ENCODE assay signal across 9 cellular contexts in the genomic region with DNA sequence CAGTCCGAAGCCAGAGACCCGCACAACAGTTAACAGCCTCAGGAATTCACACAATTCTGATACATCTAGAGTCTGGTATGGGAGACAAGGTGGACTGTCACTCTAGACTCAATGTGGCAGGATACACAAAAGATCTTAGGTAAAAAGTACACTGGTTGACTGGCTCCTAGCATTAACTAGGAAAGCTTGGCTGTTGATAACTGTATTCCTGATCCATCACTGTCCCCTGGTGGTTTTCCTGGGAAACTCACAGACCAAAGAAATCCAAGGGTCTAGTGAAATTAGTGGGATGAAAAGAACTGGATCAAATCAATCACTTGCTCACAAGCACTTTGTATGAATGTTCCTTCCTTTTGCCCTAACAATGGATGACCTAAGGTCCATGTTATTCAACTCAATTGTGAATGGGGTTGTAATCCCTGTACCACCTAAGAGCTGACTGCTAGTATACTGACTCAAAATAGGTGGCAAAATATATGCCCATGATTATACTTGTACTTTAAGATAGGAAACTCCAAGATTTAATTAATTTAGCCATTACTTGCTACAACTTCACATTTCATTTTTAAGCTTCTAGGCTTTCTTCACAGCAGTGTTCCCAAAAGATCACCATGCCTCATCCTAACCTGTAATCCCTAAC. TPM values are rescaled to one million over a fixed set of nuclear protein-coding genes. Genes with fewer than 3 reads are reported as not detected.
DNase-seq lines count a peak whose midpoint lies in the region; ATAC-seq and TF ChIP-seq lines count a peak whose summit lies in the region.
"Had no signal": no experiment of that assay in that cellular context is flagged by ENCODE, and none has a peak within 500 bp of the region (broad histone marks: within the 10 kb centered on the region; RNA-seq: fewer than 3 reads in every experiment).

No MANE protein-coding gene starts in this region.

- H3K4me1 Mint-ChIP-seq in naive thymus-derived CD8-positive, alpha-beta T cell: no peaks in the 10 kb centered on the region

- H3K9me3 Mint-ChIP-seq in naive thymus-derived CD8-positive, alpha-beta T cell: no peaks in the 10 kb centered on the region

- no peak overlapping the region for H3K4me3 ChIP-seq in left ventricle myocardium inferior
- H3K4me3 ChIP-seq in iPS-20b (ENCODE audit: low read length): no peak overlapping the region
- H3K4me3 ChIP-seq in uterus: no peak overlapping the region

- no peak for ATAC-seq in naive thymus-derived CD8-positive, alpha-beta T cell

- H3K27ac ChIP-seq in left ventricle myocardium inferior (replicated peaks) (no peak overlapping the region), iPS-20b (ENCODE audit: low read length) (no peak overlapping the region), uterus (no peak overlapping the region)

- peaks cover 63% of the 10 kb centered on the region for H3K36me3 ChIP-seq in left ventricle myocardium inferior
- H3K36me3 ChIP-seq in iPS-20b (ENCODE audit: insufficient read depth, low read depth, low read length): peaks cover 84% of the 10 kb centered on the region
- no peaks in the 10 kb centered on the region for H3K36me3 ChIP-seq in uterus

- in situ Hi-C loops in KBM-7 (cut with MboI; ENCODE audit: low pct_unique_long_range_greater_than_20kb, low sequenced_read_pairs): no loop called here

- H3K9me3 ChIP-seq in left ventricle myocardium inferior (replicated peaks) (no peaks in the 10 kb centered on the region), iPS-20b (ENCODE audit: insufficient read depth, low read depth, low read length) (no peaks in the 10 kb centered on the region), uterus (no peaks in the 10 kb centered on the region)

- DNase-seq in left ventricle myocardium inferior (no peak), cardiac septum (ENCODE audit: low spot score) (no peak), SHP77 (lab: John Stamatoyannopoulos, UW) (peak; percentile 22 to 51), uterus (no peak), SKM-1 (lab: John Stamatoyannopoulos, UW; ENCODE audit: unreplicated experiment) (no peak), KBM-7 (no peak)
- DNase-seq in naive thymus-derived CD8-positive, alpha-beta T cell: no peak
- DNase-seq: T-helper 9 cell had no signal

- TF ChIP-seq POLR2A in uterus (IDR thresholded peaks at IDR 0.05): no peak

- peak overlapping the region in 1 of 10 donors; percentile 34 for H3K27ac Mint-ChIP-seq in naive thymus-derived CD8-positive, alpha-beta T cell

- intact Hi-C loops in left ventricle myocardium inferior (cut with micrococcal nuclease): loop anchor here (5.0 kb wide), 1 partner anchor 117 kb away; no protein-coding TSS in a partner anchor
- intact Hi-C loops in cardiac septum (cut with DNase I): loop anchor here (2.0 kb wide), 1 partner anchor 116 kb away; no protein-coding TSS in a partner anchor
- intact Hi-C loops in uterus (cut with DNase I; ENCODE audit: low total_unique reads): no loop called here

- no peaks in the 10 kb centered on the region for H3K27me3 Mint-ChIP-seq in naive thymus-derived CD8-positive, alpha-beta T cell

- TF ChIP-seq CTCF in left ventricle myocardium inferior (IDR thresholded peaks at IDR 0.05; ENCODE audit: borderline replicate concordance): peak; percentile 73
- peak in 3 of 4 experiments; percentile 16 to 71 (median 50) for TF ChIP-seq CTCF in uterus (IDR thresholded peaks at IDR 0.05)

- H3K27me3 ChIP-seq in left ventricle myocardium inferior (ENCODE audit: low read depth) (no peaks in the 10 kb centered on the region), iPS-20b (ENCODE audit: insufficient read depth, low read length) (no peaks in the 10 kb centered on the region), uterus (no peaks in the 10 kb centered on the region)

- H3K9ac ChIP-seq in iPS-20b (ENCODE audit: low read depth, low read length): peak overlapping the region; percentile 14; the same call in 1 of the 2 replicates

- H3K36me3 Mint-ChIP-seq in naive thymus-derived CD8-positive, alpha-beta T cell: peaks cover 0 to 65% (median 26%) of the 10 kb centered on the region in 3 donors

- H3K4me3 Mint-ChIP-seq in naive thymus-derived CD8-positive, alpha-beta T cell: no peak overlapping the region

- POLR2A ChIA-PET in naive thymus-derived CD8-positive, alpha-beta T cell (lab: Charles Lee): interaction anchor here (0.6 kb wide), 1 partner anchor 9 kb away, joined by 3 read pairs; no protein-coding TSS in a partner anchor

- peaks cover 13% of the 10 kb centered on the region for H3K4me1 ChIP-seq in left ventricle myocardium inferior
- H3K4me1 ChIP-seq in iPS-20b (ENCODE audit: insufficient read depth, low read length): no peaks in the 10 kb centered on the region; the same call in 1 of the 2 replicates
- H3K4me1 ChIP-seq in uterus: no peaks in the 10 kb centered on the region

RNA-seq across cellular contexts. Expression of a gene that starts 14.0 kb away (rescaled TPM):
- 93.5 TPM for total RNA-seq in left ventricle myocardium inferior
- total RNA-seq in cardiac septum: 116 TPM
- 100 to 1,000 TPM; 151 to 353 (median 209) TPM for total RNA-seq in uterus
- 10 to 100 TPM; 40.9 to 44.4 TPM for total RNA-seq in naive thymus-derived CD8-positive, alpha-beta T cell
- polyA plus RNA-seq in naive thymus-derived CD8-positive, alpha-beta T cell: 10 to 100 TPM; 53.8 to 65.2 (median 57.0) TPM

RNA-seq across cellular contexts. Expression of a gene that starts 14.4 kb away (rescaled TPM):
- total RNA-seq in left ventricle myocardium inferior (45.8 TPM), cardiac septum (40.5 TPM), uterus (10 to 100 TPM in 2 of 4 donors, 1 to 10 TPM in 2; 1.0 to 22.2 (median 11.0) TPM)
- total RNA-seq in naive thymus-derived CD8-positive, alpha-beta T cell: 10 to 100 TPM; 33.3 to 39.5 TPM
- polyA plus RNA-seq in naive thymus-derived CD8-positive, alpha-beta T cell: 10 to 100 TPM; 47.2 to 86.2 (median 65.3) TPM

RNA-seq across cellular contexts. Expression of a gene that starts 53.1 kb away (rescaled TPM):
- total RNA-seq in left ventricle myocardium inferior (0.11 TPM), cardiac septum (not detected), uterus (under 1 TPM in 2 of 4 donors, not detected in 2; 0.14 to 0.30 TPM)
- under 1 TPM; 0.13 to 0.30 TPM for total RNA-seq in naive thymus-derived CD8-positive, alpha-beta T cell
- under 1 TPM in 1 of 3 donors, not detected in 2; 0.09 TPM for polyA plus RNA-seq in naive thymus-derived CD8-positive, alpha-beta T cell

Comparison
In these comparisons a context has a peak if more than half of its experiments do, and no peak if none do; other contexts are left out.
1. DNase-seq: peak in SHP77 (2 of 2); none in left ventricle myocardium inferior (single experiment), cardiac septum (single experiment), uterus (0 of 2), SKM-1 (single experiment), KBM-7 (single experiment) and naive thymus-derived CD8-positive, alpha-beta T cell (0 of 10).